In genomic region chr4:36323801-36324419, GRCh38 we compare ENCODE assay signal across 20 cellular contexts. TPM values are rescaled to one million over a fixed set of nuclear protein-coding genes. Genes with fewer than 3 reads are reported as not detected.
DNase-seq lines count a peak whose midpoint lies in the region; ATAC-seq and TF ChIP-seq lines count a peak whose summit lies in the region.
"Had no signal": no experiment of that assay in that cellular context is flagged by ENCODE, and none has a peak within 500 bp of the region (broad histone marks: within the 10 kb centered on the region; RNA-seq: fewer than 3 reads in every experiment).

No MANE protein-coding gene starts in this region.

- no peaks in the 10 kb centered on the region for H4K20me1 ChIP-seq in neural progenitor cell (ENCODE audit: low read depth)

- no peaks in the 10 kb centered on the region for H3K9me3 Mint-ChIP-seq in activated CD8-positive, alpha-beta memory T cell treated with anti-CD3 and anti-CD28 coated beads, Interleukin-2, amount 10 ng/mL, durations not matched to agents 7 days and 5 days (ENCODE audit: low read depth)
- no peaks in the 10 kb centered on the region for H3K9me3 Mint-ChIP-seq in activated CD8-positive, alpha-beta T cell treated with anti-CD3 and anti-CD28 coated beads, Interleukin-2, amount 10 ng/mL, durations not matched to agents 7 days and 5 days (ENCODE audit: insufficient read depth)
- peaks cover 1% of the 10 kb centered on the region for H3K9me3 Mint-ChIP-seq in neural progenitor cell
- H3K9me3 Mint-ChIP-seq: nephron progenitor cell had no signal

- H3K27me3 ChIP-seq in neural progenitor cell = no peaks in the 10 kb centered on the region
- no peaks in the 10 kb centered on the region for H3K27me3 ChIP-seq in tibial nerve
- H3K27me3 ChIP-seq: gastrocnemius medialis, right atrium auricular region, thyroid gland had no signal

- no peaks in the 10 kb centered on the region for H3K27me3 Mint-ChIP-seq in activated CD8-positive, alpha-beta memory T cell treated with anti-CD3 and anti-CD28 coated beads, Interleukin-2, amount 10 ng/mL, durations not matched to agents 7 days and 5 days
- no peaks in the 10 kb centered on the region for H3K27me3 Mint-ChIP-seq in activated CD8-positive, alpha-beta T cell treated with anti-CD3 and anti-CD28 coated beads, Interleukin-2, amount 10 ng/mL, durations not matched to agents 7 days and 5 days (ENCODE audit: low read depth)
- H3K27me3 Mint-ChIP-seq in neural progenitor cell (ENCODE audit: insufficient read depth, low read depth) = no peaks in the 10 kb centered on the region

- no peak for TF ChIP-seq EP300 in tibial nerve (IDR thresholded peaks at IDR 0.05)

- no peaks in the 10 kb centered on the region for H3F3A ChIP-seq in neural progenitor cell (ENCODE audit: low read depth)

- no peak for TF ChIP-seq POLR2A in tibial nerve (IDR thresholded peaks at IDR 0.05)

- H3K9me3 ChIP-seq in neural progenitor cell (ENCODE audit: low read depth) = no peaks in the 10 kb centered on the region
- no peaks in the 10 kb centered on the region for H3K9me3 ChIP-seq in tibial nerve
- H3K9me3 ChIP-seq: gastrocnemius medialis, right atrium auricular region, thyroid gland had no signal

- intact Hi-C loops in posterior vena cava (cut with DNase I) = no loop called here

- WGBS in tibial nerve, 2 donors = 40 to 44% methylated on average over 2 of the region's 2 CpGs

- peaks cover 22% of the 10 kb centered on the region for H3K36me3 Mint-ChIP-seq in activated CD8-positive, alpha-beta memory T cell treated with anti-CD3 and anti-CD28 coated beads, Interleukin-2, amount 10 ng/mL, durations not matched to agents 7 days and 5 days
- H3K36me3 Mint-ChIP-seq in activated CD8-positive, alpha-beta T cell treated with anti-CD3 and anti-CD28 coated beads, Interleukin-2, amount 10 ng/mL, durations not matched to agents 7 days and 5 days (ENCODE audit: low read depth) = peaks cover 7% of the 10 kb centered on the region
- no peaks in the 10 kb centered on the region for H3K36me3 Mint-ChIP-seq in neural progenitor cell

- CTCF ChIA-PET in activated CD8-positive, alpha-beta memory T cell treated with anti-CD3 and anti-CD28 coated beads, Interleukin-2, amount 10 ng/mL, durations not matched to agents 7 days and 5 days (lab: Charles Lee) = no interaction called here
- CTCF ChIA-PET in activated CD8-positive, alpha-beta T cell treated with anti-CD3 and anti-CD28 coated beads, Interleukin-2, amount 10 ng/mL, durations not matched to agents 7 days and 5 days (lab: Charles Lee) = interaction anchor here (0.6 kb wide), 1 partner anchor 9 kb away, joined by 3 read pairs; no protein-coding TSS in a partner anchor

- ATAC-seq in activated CD8-positive, alpha-beta memory T cell treated with anti-CD3 and anti-CD28 coated beads, Interleukin-2, amount 10 ng/mL, durations not matched to agents 7 days and 5 days = no peak
- ATAC-seq in activated CD8-positive, alpha-beta T cell treated with anti-CD3 and anti-CD28 coated beads, Interleukin-2, amount 10 ng/mL, durations not matched to agents 7 days and 5 days = no peak
- ATAC-seq in HG03565 (IDR thresholded peaks at IDR 0.05; ENCODE audit: unreplicated experiment) = no peak
- ATAC-seq: gastrocnemius medialis had no signal

- no peak overlapping the region for H3K4me2 ChIP-seq in neural progenitor cell

- H3K27ac ChIP-seq in neural progenitor cell = no peak overlapping the region
- H3K27ac ChIP-seq in tibial nerve = no peak overlapping the region
- H3K27ac ChIP-seq: gastrocnemius medialis, right atrium auricular region, thyroid gland had no signal

- no peaks in the 10 kb centered on the region for H3K36me3 ChIP-seq in neural progenitor cell
- H3K36me3 ChIP-seq in tibial nerve = no peaks in the 10 kb centered on the region
- H3K36me3 ChIP-seq: gastrocnemius medialis, right atrium auricular region, thyroid gland had no signal

- peaks cover 69% of the 10 kb centered on the region for H3K4me1 Mint-ChIP-seq in activated CD8-positive, alpha-beta memory T cell treated with anti-CD3 and anti-CD28 coated beads, Interleukin-2, amount 10 ng/mL, durations not matched to agents 7 days and 5 days
- peaks cover 67% of the 10 kb centered on the region for H3K4me1 Mint-ChIP-seq in activated CD8-positive, alpha-beta T cell treated with anti-CD3 and anti-CD28 coated beads, Interleukin-2, amount 10 ng/mL, durations not matched to agents 7 days and 5 days (ENCODE audit: low read depth)
- peaks cover 10% of the 10 kb centered on the region for H3K4me1 Mint-ChIP-seq in neural progenitor cell
- H3K4me1 Mint-ChIP-seq: nephron progenitor cell had no signal

- peak overlapping the region; percentile 1 for H2AFZ ChIP-seq in neural progenitor cell (replicated peaks)

- no peaks in the 10 kb centered on the region for H3K79me2 ChIP-seq in neural progenitor cell (ENCODE audit: low read depth)

- TF ChIP-seq CTCF in neural progenitor cell (IDR thresholded peaks at IDR 0.05) (no peak), tibial nerve (IDR thresholded peaks at IDR 0.05) (no peak)

- POLR2A ChIA-PET in activated CD8-positive, alpha-beta T cell treated with anti-CD3 and anti-CD28 coated beads, Interleukin-2, amount 10 ng/mL, durations not matched to agents 7 days and 5 days (lab: Charles Lee) = interaction anchor here (2.6 kb wide), 1 partner anchor 80 kb away, joined by 21 read pairs; the partner anchor contains the start of gene ARAP2

- DNase-seq in activated CD8-positive, alpha-beta memory T cell treated with anti-CD3 and anti-CD28 coated beads, Interleukin-2, amount 10 ng/mL, durations not matched to agents 7 days and 5 days = no peak
- no peak for DNase-seq in activated CD8-positive, alpha-beta memory T cell treated with anti-CD3 and anti-CD28 coated beads, Interleukin-2, amount 50 U/mL, for 48 hours
- DNase-seq in MV-4-11 (lab: John Stamatoyannopoulos, UW) (peak; percentile 41), neural progenitor cell (ENCODE audit: low spot score) (no peak), posterior vena cava (ENCODE audit: low spot score) (no peak), tibial nerve (ENCODE audit: low spot score in 2 of 2) (no peak)
- DNase-seq in activated CD8-positive, alpha-beta T cell treated with anti-CD3 and anti-CD28 coated beads, Interleukin-2, amount 10 ng/mL, durations not matched to agents 7 days and 5 days = no peak
- DNase-seq: amygdala, gastrocnemius medialis, GF-D8, Kasumi-1, NCI-H187, NCI-H526 treated with DMSO at 0.1 percent for 48 hours, nephron progenitor cell, RPMI8226, T-helper 9 cell, thyroid gland had no signal

- no peaks in the 10 kb centered on the region for H3K4me1 ChIP-seq in neural progenitor cell
- H3K4me1 ChIP-seq in tibial nerve = peaks cover 0 to 3% (median 0%) of the 10 kb centered on the region in 4 donors
- H3K4me1 ChIP-seq: gastrocnemius medialis, right atrium auricular region, thyroid gland had no signal

- peak overlapping the region; percentile 90 for H3K27ac Mint-ChIP-seq in activated CD8-positive, alpha-beta memory T cell treated with anti-CD3 and anti-CD28 coated beads, Interleukin-2, amount 10 ng/mL, durations not matched to agents 7 days and 5 days
- peak overlapping the region; percentile 47 for H3K27ac Mint-ChIP-seq in activated CD8-positive, alpha-beta T cell treated with anti-CD3 and anti-CD28 coated beads, Interleukin-2, amount 10 ng/mL, durations not matched to agents 7 days and 5 days
- H3K27ac Mint-ChIP-seq in neural progenitor cell = no peak overlapping the region
- H3K27ac Mint-ChIP-seq: nephron progenitor cell had no signal

- no peak overlapping the region for H3K9ac ChIP-seq in neural progenitor cell

- H3K4me3 Mint-ChIP-seq in activated CD8-positive, alpha-beta memory T cell treated with anti-CD3 and anti-CD28 coated beads, Interleukin-2, amount 10 ng/mL, durations not matched to agents 7 days and 5 days = peak overlapping the region; percentile 56
- no peak overlapping the region for H3K4me3 Mint-ChIP-seq in activated CD8-positive, alpha-beta T cell treated with anti-CD3 and anti-CD28 coated beads, Interleukin-2, amount 10 ng/mL, durations not matched to agents 7 days and 5 days
- no peak overlapping the region for H3K4me3 Mint-ChIP-seq in neural progenitor cell
- H3K4me3 Mint-ChIP-seq: nephron progenitor cell had no signal

- no peak overlapping the region for H3K4me3 ChIP-seq in neural progenitor cell
- H3K4me3 ChIP-seq in tibial nerve = no peak overlapping the region
- H3K4me3 ChIP-seq: gastrocnemius medialis, right atrium auricular region, thyroid gland had no signal

RNA-seq across cellular contexts. Expression of gene DTHD1, which starts 42.5 kb away (rescaled TPM):
- 1 to 10 TPM; 1.7 to 2.9 TPM for total RNA-seq in activated CD8-positive, alpha-beta memory T cell treated with anti-CD3 and anti-CD28 coated beads, Interleukin-2, amount 10 ng/mL, durations not matched to agents 7 days and 5 days
- total RNA-seq in activated CD8-positive, alpha-beta T cell treated with anti-CD3 and anti-CD28 coated beads, Interleukin-2, amount 10 ng/mL, durations not matched to agents 7 days and 5 days = under 1 TPM; 0.26 TPM
- not detected in 2 replicates for total RNA-seq in neural progenitor cell (ENCODE audit: low replicate concordance)
- total RNA-seq in posterior vena cava = under 1 TPM; 0.37 to 0.38 TPM
- total RNA-seq in tibial nerve = under 1 TPM in 3 of 4 donors, not detected in 1; 0.20 to 0.60 (median 0.42) TPM
- total RNA-seq: lung microvascular endothelial cell had no signal
